8 cellular contexts compared by ENCODE assay signal in genomic region chr10:110501142-110501937, GRCh38. TPM values are rescaled to one million over a fixed set of nuclear protein-coding genes. Genes with fewer than 3 reads are reported as not detected.
DNase-seq lines count a peak whose midpoint lies in the region; ATAC-seq and TF ChIP-seq lines count a peak whose summit lies in the region.

No MANE protein-coding gene starts in this region.

- H3K4me1 ChIP-seq in BLaER1 treated with 17β-estradiol and CSF1 and Interleukin-3, amounts not matched to agents 10 nM and 100 nM = peaks cover 66 to 91% (median 83%) of the 10 kb centered on the region in 10 experiments
- H3K4me1 ChIP-seq in muscle layer of colon (ENCODE audit: insufficient read depth, low read length) = peaks cover 75% of the 10 kb centered on the region
- peaks cover 77% of the 10 kb centered on the region for H3K4me1 ChIP-seq in stomach smooth muscle (ENCODE audit: control insufficient read depth, insufficient read depth, low read length)

- peaks cover 0 to 18% (median 3%) of the 10 kb centered on the region in 11 experiments; a peak in 9 of 22 replicates for H3K36me3 ChIP-seq in BLaER1 treated with 17β-estradiol and CSF1 and Interleukin-3, amounts not matched to agents 10 nM and 100 nM
- H3K36me3 ChIP-seq in muscle layer of colon (ENCODE audit: insufficient read depth, low read length) = no peaks in the 10 kb centered on the region
- H3K36me3 ChIP-seq in stomach smooth muscle (ENCODE audit: control insufficient read depth in 2 of 2, insufficient read depth in 2 of 2, low read length in 2 of 2) = no peaks in the 10 kb centered on the region

- H3K4me2 ChIP-seq in BLaER1 treated with 17β-estradiol and CSF1 and Interleukin-3, amounts not matched to agents 10 nM and 100 nM = peak overlapping the region; percentile 63 to 100 (median 97)

- peak overlapping the region in 4 of 11 experiments; percentile 79 to 93 (median 90); a peak in 6 of 22 replicates for H3K9ac ChIP-seq in BLaER1 treated with 17β-estradiol and CSF1 and Interleukin-3, amounts not matched to agents 10 nM and 100 nM
- H3K9ac ChIP-seq in muscle layer of colon (ENCODE audit: low read length) (no peak overlapping the region), stomach smooth muscle (ENCODE audit: low read length in 2 of 2) (peak overlapping the region; percentile 24 to 29)

- H3K4me3 ChIP-seq in BLaER1 treated with 17β-estradiol and CSF1 and Interleukin-3, amounts not matched to agents 10 nM and 100 nM = peak overlapping the region in 7 of 10 experiments; percentile 6 to 92 (median 81); a peak in 9 of 20 replicates
- H3K4me3 ChIP-seq in epithelial cell of proximal tubule (ENCODE audit: low read depth, low read length) = peak overlapping the region; percentile 97
- peak overlapping the region in 1 of 2 donors; percentile 24 for H3K4me3 ChIP-seq in muscle layer of colon (ENCODE audit: low read depth in 1 of 2, low read length in 2 of 2)
- peak overlapping the region; percentile 48 to 57 for H3K4me3 ChIP-seq in stomach smooth muscle (ENCODE audit: low read length in 2 of 2)

- peak overlapping the region in 7 of 11 experiments; percentile 52 to 92 (median 84); a peak in 11 of 22 replicates for H3K27ac ChIP-seq in BLaER1 treated with 17β-estradiol and CSF1 and Interleukin-3, amounts not matched to agents 10 nM and 100 nM
- H3K27ac ChIP-seq in muscle layer of colon (ENCODE audit: low read depth, low read length) = peak overlapping the region; percentile 93
- H3K27ac ChIP-seq in stomach smooth muscle (ENCODE audit: low read length) = peak overlapping the region; percentile 76

- no peak for ATAC-seq in GM19452 (IDR thresholded peaks at IDR 0.05; ENCODE audit: unreplicated experiment)

- DNase-seq in NCI-H226 (peak; percentile 89), epithelial cell of proximal tubule (ENCODE audit: low read depth) (peak; percentile 68)
- peak; percentile 80 for DNase-seq in activated CD8-positive, alpha-beta memory T cell treated with anti-CD3 and anti-CD28 coated beads, Interleukin-2, amount 50 U/mL, for 48 hours

- TF ChIP-seq CTCF in epithelial cell of proximal tubule (conservative IDR thresholded peaks at IDR 0.05; ENCODE audit: low read depth, low read length) = no peak

- TF ChIP-seq POLR2A in GM19193 (IDR thresholded peaks at IDR 0.05; ENCODE audit: extremely low read depth, insufficient read depth, insufficient read length) = peak; percentile 72

- H4K20me1 ChIP-seq in BLaER1 treated with 17β-estradiol and CSF1 and Interleukin-3, amounts not matched to agents 10 nM and 100 nM = peaks cover 17 to 67% (median 29%) of the 10 kb centered on the region in 11 experiments; a peak in 20 of 22 replicates

- H3K9me3 ChIP-seq in BLaER1 treated with 17β-estradiol and CSF1 and Interleukin-3, amounts not matched to agents 10 nM and 100 nM (replicated peaks in 1 of 11) = no peaks in the 10 kb centered on the region
- H3K9me3 ChIP-seq in muscle layer of colon (ENCODE audit: low read length) (no peaks in the 10 kb centered on the region), stomach smooth muscle (ENCODE audit: control insufficient read depth in 2 of 2, low read length in 2 of 2) (no peaks in the 10 kb centered on the region)

- peaks cover 0 to 59% (median 52%) of the 10 kb centered on the region in 11 experiments; a peak in 18 of 22 replicates for H3K27me3 ChIP-seq in BLaER1 treated with 17β-estradiol and CSF1 and Interleukin-3, amounts not matched to agents 10 nM and 100 nM
- H3K27me3 ChIP-seq in muscle layer of colon (ENCODE audit: control insufficient read depth in 1 of 2, insufficient read depth in 2 of 2, low read length in 2 of 2) = no peaks in the 10 kb centered on the region
- H3K27me3 ChIP-seq in stomach smooth muscle (ENCODE audit: control insufficient read depth in 1 of 2, insufficient read depth in 2 of 2, low read length in 2 of 2) = no peaks in the 10 kb centered on the region

RNA-seq across cellular contexts. Expression of gene DUSP5, which starts 3.6 kb away (rescaled TPM):
- 57.6 and 76.2 TPM in 2 replicates for total RNA-seq in epithelial cell of proximal tubule
